1 cellular context compared by ENCODE assay signal in the genomic region with DNA sequence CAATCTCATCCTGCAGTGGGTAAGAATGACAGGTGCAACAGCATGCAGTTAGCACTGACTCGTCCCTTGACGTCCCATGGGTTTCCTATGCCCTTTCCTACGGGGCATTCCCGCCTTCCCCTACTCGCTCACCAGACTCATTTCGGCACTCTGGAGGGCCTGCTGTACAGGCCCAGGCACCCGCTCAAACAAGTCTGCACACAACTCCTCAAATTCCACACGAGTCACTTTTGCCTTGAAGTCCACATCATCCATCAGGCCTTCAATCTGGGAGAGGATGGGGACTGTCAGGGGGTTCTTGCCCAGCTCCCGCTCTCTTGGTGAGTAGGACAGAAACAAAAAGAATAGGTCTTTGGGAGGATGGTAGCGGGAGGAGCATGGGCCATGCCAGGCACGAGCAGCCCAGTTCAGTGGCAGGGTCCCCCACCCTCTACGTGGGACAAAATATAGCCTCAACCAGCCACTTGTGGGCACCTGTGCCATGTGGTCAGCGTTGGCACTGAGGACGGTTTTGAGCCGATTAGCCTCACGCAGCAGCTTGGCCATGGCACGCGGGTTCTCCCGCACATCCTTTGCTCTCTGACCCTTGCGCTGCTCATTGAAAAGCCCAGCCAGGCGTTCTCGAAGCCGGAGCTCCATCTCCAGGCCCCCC.
A peak's percentile ranks its signal among the peaks of the same experiment; 100 is the strongest.
TF ChIP-seq lines count a peak whose summit lies in the region.

No MANE protein-coding gene starts in this region.

TF ChIP-seq in K562, 482 proteins besides CTCF, POLR2A, EP300 and RAD21:
- TF ChIP-seq RBFOX2 (IDR thresholded peaks at IDR 0.05; ENCODE audit: low read depth, low read length) = peak; percentile 62
- TF ChIP-seq CREM (IDR thresholded peaks at IDR 0.05; ENCODE audit: low read depth) = no peak
- 0 out of 2 replicates have a peak, but pooled peaks have one; percentile 12 for TF ChIP-seq PML (IDR thresholded peaks at IDR 0.05; ENCODE audit: low read length)
- TF ChIP-seq, protein P1, sequence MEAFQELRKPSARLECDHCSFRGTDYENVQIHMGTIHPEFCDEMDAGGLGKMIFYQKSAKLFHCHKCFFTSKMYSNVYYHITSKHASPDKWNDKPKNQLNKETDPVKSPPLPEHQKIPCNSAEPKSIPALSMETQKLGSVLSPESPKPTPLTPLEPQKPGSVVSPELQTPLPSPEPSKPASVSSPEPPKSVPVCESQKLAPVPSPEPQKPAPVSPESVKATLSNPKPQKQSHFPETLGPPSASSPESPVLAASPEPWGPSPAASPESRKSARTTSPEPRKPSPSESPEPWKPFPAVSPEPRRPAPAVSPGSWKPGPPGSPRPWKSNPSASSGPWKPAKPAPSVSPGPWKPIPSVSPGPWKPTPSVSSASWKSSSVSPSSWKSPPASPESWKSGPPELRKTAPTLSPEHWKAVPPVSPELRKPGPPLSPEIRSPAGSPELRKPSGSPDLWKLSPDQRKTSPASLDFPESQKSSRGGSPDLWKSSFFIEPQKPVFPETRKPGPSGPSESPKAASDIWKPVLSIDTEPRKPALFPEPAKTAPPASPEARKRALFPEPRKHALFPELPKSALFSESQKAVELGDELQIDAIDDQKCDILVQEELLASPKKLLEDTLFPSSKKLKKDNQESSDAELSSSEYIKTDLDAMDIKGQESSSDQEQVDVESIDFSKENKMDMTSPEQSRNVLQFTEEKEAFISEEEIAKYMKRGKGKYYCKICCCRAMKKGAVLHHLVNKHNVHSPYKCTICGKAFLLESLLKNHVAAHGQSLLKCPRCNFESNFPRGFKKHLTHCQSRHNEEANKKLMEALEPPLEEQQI (IDR thresholded peaks at IDR 0.05) = no peak
- TF ChIP-seq ZNF316 (IDR thresholded peaks at IDR 0.05) = no peak
